Comparison of ENCODE assay signal across 1 cellular context in the genomic region with DNA sequence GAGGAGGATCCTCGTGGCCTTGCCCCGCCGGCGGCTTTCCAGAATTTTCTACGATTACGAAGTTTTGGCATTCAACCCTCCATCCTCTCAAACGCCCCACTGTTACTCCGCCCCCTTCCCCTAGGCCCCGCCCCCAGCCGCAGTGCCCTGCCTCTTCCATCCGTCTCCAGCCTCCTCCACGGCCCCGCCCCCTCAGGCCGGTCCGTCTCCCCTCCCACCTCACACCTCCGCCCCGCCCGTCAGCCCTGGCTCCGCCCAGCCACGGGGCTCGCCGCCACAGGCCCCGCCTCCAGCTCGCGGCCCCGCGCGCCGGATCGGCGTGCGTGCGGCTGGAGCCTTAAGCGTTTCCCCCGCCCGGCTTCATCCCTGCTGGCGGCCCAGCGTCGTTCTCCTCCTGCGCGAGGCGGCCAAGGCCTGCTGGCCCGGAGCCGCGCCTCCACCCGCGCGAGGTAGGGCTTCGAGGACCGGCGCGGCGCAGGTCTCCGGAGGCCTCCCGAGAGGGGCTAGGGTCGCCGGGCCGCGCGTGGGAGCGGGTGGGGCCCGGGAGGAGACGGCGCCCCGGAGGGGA.
TF ChIP-seq lines count a peak whose summit lies in the region.

A gene with protein sequence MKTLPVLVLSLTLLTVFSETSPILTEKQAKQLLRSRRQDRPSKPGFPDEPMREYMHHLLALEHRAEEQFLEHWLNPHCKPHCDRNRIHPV (minus strand): TSS at position 109 of the 568 bp plus-strand sequence. CDS start 18,110 bp downstream, outside the sequence.
A gene (plus strand): TSS at position 340 of the 568 bp plus-strand sequence. CDS start 645 bp downstream, outside the sequence.

TF ChIP-seq in HepG2, 621 proteins besides CTCF, POLR2A, EP300 and RAD21 (continued from another document and continues in another):
- TF ChIP-seq ZBTB20 (CRISPR knock-in tag; IDR thresholded peaks at IDR 0.05; ENCODE audit: borderline replicate concordance, low read depth) (no peak), SAFB2 (CRISPR knock-in tag; IDR thresholded peaks at IDR 0.05; ENCODE audit: borderline replicate concordance, low read depth) (no peak), MEIS2 (CRISPR knock-in tag; IDR thresholded peaks at IDR 0.05) (no peak), TP53 (CRISPR knock-in tag; conservative IDR thresholded peaks at IDR 0.05) (no peak), ZNF761 (CRISPR knock-in tag; conservative IDR thresholded peaks at IDR 0.05) (no peak), EHMT2 (IDR thresholded peaks at IDR 0.05; ENCODE audit: borderline replicate concordance, low read depth, low read length) (no peak), FLYWCH1 (CRISPR knock-in tag; IDR thresholded peaks at IDR 0.05) (no peak), MTF2 (CRISPR knock-in tag; IDR thresholded peaks at IDR 0.05; ENCODE audit: borderline replicate concordance) (no peak; the same call in 1 of the 2 replicates), NRL (CRISPR knock-in tag; IDR thresholded peaks at IDR 0.05; ENCODE audit: borderline replicate concordance) (no peak), MEIS1 (CRISPR knock-in tag; IDR thresholded peaks at IDR 0.05; ENCODE audit: borderline replicate concordance) (no peak), SP1 (IDR thresholded peaks at IDR 0.05) (no peak), SP1 (CRISPR knock-in tag; IDR thresholded peaks at IDR 0.05) (peak; percentile 85), NFIB (CRISPR knock-in tag; IDR thresholded peaks at IDR 0.05; ENCODE audit: borderline replicate concordance) (no peak), ELF4 (CRISPR knock-in tag; IDR thresholded peaks at IDR 0.05; ENCODE audit: borderline replicate concordance) (no peak), TOPORS (CRISPR knock-in tag; IDR thresholded peaks at IDR 0.05) (no peak), ARHGAP35 (CRISPR knock-in tag; IDR thresholded peaks at IDR 0.05; ENCODE audit: borderline replicate concordance) (no peak), ETV6 (CRISPR knock-in tag; conservative IDR thresholded peaks at IDR 0.05) (no peak; the same call in 1 of the 2 replicates), RBM22 (optimal IDR thresholded peaks at IDR 0.05; ENCODE audit: low read length) (no peak), ZNF75D (CRISPR knock-in tag; IDR thresholded peaks at IDR 0.05; ENCODE audit: borderline replicate concordance) (no peak), HES4 (CRISPR knock-in tag; IDR thresholded peaks at IDR 0.05; ENCODE audit: borderline replicate concordance) (peak; percentile 76; the same call in 1 of the 2 replicates), REXO4 (CRISPR knock-in tag; IDR thresholded peaks at IDR 0.05; ENCODE audit: borderline replicate concordance) (peak; percentile 86; the same call in 1 of the 2 replicates), MBD4 (IDR thresholded peaks at IDR 0.05; ENCODE audit: borderline replicate concordance, low read length) (no peak), FOSL1 (CRISPR knock-in tag; IDR thresholded peaks at IDR 0.05; ENCODE audit: borderline replicate concordance) (no peak), MYC (CRISPR knock-in tag; IDR thresholded peaks at IDR 0.05; ENCODE audit: borderline replicate concordance) (peak; percentile 69)
- TF ChIP-seq, protein P1, sequence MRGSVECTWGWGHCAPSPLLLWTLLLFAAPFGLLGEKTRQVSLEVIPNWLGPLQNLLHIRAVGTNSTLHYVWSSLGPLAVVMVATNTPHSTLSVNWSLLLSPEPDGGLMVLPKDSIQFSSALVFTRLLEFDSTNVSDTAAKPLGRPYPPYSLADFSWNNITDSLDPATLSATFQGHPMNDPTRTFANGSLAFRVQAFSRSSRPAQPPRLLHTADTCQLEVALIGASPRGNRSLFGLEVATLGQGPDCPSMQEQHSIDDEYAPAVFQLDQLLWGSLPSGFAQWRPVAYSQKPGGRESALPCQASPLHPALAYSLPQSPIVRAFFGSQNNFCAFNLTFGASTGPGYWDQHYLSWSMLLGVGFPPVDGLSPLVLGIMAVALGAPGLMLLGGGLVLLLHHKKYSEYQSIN (CRISPR knock-in tag; IDR thresholded peaks at IDR 0.05; ENCODE audit: borderline replicate concordance): no peak
- TF ChIP-seq, protein P2, sequence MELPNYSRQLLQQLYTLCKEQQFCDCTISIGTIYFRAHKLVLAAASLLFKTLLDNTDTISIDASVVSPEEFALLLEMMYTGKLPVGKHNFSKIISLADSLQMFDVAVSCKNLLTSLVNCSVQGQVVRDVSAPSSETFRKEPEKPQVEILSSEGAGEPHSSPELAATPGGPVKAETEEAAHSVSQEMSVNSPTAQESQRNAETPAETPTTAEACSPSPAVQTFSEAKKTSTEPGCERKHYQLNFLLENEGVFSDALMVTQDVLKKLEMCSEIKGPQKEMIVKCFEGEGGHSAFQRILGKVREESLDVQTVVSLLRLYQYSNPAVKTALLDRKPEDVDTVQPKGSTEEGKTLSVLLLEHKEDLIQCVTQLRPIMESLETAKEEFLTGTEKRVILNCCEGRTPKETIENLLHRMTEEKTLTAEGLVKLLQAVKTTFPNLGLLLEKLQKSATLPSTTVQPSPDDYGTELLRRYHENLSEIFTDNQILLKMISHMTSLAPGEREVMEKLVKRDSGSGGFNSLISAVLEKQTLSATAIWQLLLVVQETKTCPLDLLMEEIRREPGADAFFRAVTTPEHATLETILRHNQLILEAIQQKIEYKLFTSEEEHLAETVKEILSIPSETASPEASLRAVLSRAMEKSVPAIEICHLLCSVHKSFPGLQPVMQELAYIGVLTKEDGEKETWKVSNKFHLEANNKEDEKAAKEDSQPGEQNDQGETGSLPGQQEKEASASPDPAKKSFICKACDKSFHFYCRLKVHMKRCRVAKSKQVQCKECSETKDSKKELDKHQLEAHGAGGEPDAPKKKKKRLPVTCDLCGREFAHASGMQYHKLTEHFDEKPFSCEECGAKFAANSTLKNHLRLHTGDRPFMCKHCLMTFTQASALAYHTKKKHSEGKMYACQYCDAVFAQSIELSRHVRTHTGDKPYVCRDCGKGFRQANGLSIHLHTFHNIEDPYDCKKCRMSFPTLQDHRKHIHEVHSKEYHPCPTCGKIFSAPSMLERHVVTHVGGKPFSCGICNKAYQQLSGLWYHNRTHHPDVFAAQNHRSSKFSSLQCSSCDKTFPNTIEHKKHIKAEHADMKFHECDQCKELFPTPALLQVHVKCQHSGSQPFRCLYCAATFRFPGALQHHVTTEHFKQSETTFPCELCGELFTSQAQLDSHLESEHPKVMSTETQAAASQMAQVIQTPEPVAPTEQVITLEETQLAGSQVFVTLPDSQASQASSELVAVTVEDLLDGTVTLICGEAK (IDR thresholded peaks at IDR 0.05): no peak
- TF ChIP-seq, protein P2 (CRISPR knock-in tag; IDR thresholded peaks at IDR 0.05): no peak
- TF ChIP-seq, protein P3, sequence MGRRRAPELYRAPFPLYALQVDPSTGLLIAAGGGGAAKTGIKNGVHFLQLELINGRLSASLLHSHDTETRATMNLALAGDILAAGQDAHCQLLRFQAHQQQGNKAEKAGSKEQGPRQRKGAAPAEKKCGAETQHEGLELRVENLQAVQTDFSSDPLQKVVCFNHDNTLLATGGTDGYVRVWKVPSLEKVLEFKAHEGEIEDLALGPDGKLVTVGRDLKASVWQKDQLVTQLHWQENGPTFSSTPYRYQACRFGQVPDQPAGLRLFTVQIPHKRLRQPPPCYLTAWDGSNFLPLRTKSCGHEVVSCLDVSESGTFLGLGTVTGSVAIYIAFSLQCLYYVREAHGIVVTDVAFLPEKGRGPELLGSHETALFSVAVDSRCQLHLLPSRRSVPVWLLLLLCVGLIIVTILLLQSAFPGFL (CRISPR knock-in tag; IDR thresholded peaks at IDR 0.05): no peak
- TF ChIP-seq, protein P4, sequence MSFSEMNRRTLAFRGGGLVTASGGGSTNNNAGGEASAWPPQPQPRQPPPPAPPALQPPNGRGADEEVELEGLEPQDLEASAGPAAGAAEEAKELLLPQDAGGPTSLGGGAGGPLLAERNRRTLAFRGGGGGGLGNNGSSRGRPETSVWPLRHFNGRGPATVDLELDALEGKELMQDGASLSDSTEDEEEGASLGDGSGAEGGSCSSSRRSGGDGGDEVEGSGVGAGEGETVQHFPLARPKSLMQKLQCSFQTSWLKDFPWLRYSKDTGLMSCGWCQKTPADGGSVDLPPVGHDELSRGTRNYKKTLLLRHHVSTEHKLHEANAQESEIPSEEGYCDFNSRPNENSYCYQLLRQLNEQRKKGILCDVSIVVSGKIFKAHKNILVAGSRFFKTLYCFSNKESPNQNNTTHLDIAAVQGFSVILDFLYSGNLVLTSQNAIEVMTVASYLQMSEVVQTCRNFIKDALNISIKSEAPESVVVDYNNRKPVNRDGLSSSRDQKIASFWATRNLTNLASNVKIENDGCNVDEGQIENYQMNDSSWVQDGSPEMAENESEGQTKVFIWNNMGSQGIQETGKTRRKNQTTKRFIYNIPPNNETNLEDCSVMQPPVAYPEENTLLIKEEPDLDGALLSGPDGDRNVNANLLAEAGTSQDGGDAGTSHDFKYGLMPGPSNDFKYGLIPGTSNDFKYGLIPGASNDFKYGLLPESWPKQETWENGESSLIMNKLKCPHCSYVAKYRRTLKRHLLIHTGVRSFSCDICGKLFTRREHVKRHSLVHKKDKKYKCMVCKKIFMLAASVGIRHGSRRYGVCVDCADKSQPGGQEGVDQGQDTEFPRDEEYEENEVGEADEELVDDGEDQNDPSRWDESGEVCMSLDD (CRISPR knock-in tag; IDR thresholded peaks at IDR 0.05; ENCODE audit: borderline replicate concordance): no peak
- TF ChIP-seq, protein P5, sequence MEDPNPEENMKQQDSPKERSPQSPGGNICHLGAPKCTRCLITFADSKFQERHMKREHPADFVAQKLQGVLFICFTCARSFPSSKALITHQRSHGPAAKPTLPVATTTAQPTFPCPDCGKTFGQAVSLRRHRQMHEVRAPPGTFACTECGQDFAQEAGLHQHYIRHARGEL (CRISPR knock-in tag; IDR thresholded peaks at IDR 0.05): no peak
- TF ChIP-seq, protein P6, sequence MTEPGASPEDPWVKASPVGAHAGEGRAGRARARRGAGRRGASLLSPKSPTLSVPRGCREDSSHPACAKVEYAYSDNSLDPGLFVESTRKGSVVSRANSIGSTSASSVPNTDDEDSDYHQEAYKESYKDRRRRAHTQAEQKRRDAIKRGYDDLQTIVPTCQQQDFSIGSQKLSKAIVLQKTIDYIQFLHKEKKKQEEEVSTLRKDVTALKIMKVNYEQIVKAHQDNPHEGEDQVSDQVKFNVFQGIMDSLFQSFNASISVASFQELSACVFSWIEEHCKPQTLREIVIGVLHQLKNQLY (CRISPR knock-in tag; IDR thresholded peaks at IDR 0.05): no peak; the same call in 1 of the 2 replicates
- TF ChIP-seq, protein P7, sequence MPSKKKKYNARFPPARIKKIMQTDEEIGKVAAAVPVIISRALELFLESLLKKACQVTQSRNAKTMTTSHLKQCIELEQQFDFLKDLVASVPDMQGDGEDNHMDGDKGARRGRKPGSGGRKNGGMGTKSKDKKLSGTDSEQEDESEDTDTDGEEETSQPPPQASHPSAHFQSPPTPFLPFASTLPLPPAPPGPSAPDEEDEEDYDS (CRISPR knock-in tag; IDR thresholded peaks at IDR 0.05): peak; percentile 46; the same call in 1 of the 2 replicates
- TF ChIP-seq, protein P8, sequence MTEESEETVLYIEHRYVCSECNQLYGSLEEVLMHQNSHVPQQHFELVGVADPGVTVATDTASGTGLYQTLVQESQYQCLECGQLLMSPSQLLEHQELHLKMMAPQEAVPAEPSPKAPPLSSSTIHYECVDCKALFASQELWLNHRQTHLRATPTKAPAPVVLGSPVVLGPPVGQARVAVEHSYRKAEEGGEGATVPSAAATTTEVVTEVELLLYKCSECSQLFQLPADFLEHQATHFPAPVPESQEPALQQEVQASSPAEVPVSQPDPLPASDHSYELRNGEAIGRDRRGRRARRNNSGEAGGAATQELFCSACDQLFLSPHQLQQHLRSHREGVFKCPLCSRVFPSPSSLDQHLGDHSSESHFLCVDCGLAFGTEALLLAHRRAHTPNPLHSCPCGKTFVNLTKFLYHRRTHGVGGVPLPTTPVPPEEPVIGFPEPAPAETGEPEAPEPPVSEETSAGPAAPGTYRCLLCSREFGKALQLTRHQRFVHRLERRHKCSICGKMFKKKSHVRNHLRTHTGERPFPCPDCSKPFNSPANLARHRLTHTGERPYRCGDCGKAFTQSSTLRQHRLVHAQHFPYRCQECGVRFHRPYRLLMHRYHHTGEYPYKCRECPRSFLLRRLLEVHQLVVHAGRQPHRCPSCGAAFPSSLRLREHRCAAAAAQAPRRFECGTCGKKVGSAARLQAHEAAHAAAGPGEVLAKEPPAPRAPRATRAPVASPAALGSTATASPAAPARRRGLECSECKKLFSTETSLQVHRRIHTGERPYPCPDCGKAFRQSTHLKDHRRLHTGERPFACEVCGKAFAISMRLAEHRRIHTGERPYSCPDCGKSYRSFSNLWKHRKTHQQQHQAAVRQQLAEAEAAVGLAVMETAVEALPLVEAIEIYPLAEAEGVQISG (CRISPR knock-in tag; IDR thresholded peaks at IDR 0.05): peak; percentile 41
- TF ChIP-seq, protein P9, sequence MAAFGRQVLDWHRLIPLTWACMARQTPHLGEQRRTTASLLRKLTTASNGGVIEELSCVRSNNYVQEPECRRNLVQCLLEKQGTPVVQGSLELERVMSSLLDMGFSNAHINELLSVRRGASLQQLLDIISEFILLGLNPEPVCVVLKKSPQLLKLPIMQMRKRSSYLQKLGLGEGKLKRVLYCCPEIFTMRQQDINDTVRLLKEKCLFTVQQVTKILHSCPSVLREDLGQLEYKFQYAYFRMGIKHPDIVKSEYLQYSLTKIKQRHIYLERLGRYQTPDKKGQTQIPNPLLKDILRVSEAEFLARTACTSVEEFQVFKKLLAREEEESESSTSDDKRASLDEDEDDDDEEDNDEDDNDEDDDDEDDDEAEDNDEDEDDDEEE (CRISPR knock-in tag; IDR thresholded peaks at IDR 0.05): peak; percentile 37; the same call in 1 of the 2 replicates
